ENCODE assay signal across 19 cellular contexts in genomic region chr5:180792287-180792964, GRCh38. TPM values are rescaled to one million over a fixed set of nuclear protein-coding genes. Genes with fewer than 3 reads are reported as not detected.
"Had no signal": no experiment of that assay in that cellular context is flagged by ENCODE, and none has a peak within 500 bp of the region (broad histone marks: within the 10 kb centered on the region; RNA-seq: fewer than 3 reads in every experiment).

No MANE protein-coding gene starts in this region.

- H3K4me3 ChIP-seq: ascending aorta, breast epithelium, gastroesophageal sphincter, left ventricle myocardium inferior, psoas muscle, thyroid gland had no signal

- H3K27me3 ChIP-seq: ascending aorta, breast epithelium, gastroesophageal sphincter, thyroid gland had no signal

- H3K9me3 Mint-ChIP-seq: activated T-helper 17 cell treated with anti-CD3 and anti-CD28 coated beads, Interleukin-2, amount 50 U/mL, for 72 hours; endodermal cell; nephron; T-helper 1 cell treated with Interleukin-12 subunit alpha and Interleukin-12 subunit beta and Interleukin-4 antibody, amounts not matched to agents 30 μg/mL and 1 μg/mL, for 36 hours had no signal

- ATAC-seq: activated CD4-positive, alpha-beta T cell treated with anti-CD3 and anti-CD28 coated beads for 36 hours; activated T-helper 17 cell treated with anti-CD3 and anti-CD28 coated beads, Interleukin-2, amount 50 U/mL, for 72 hours; gastroesophageal sphincter; sciatic nerve had no signal

- H3K27ac Mint-ChIP-seq: activated T-helper 17 cell treated with anti-CD3 and anti-CD28 coated beads, Interleukin-2, amount 50 U/mL, for 72 hours; endodermal cell; nephron; T-helper 1 cell treated with Interleukin-12 subunit alpha and Interleukin-12 subunit beta and Interleukin-4 antibody, amounts not matched to agents 30 μg/mL and 1 μg/mL, for 36 hours had no signal

- H3K36me3 ChIP-seq: breast epithelium had no signal

- H3K4me3 Mint-ChIP-seq: activated CD4-positive, alpha-beta T cell treated with anti-CD3 and anti-CD28 coated beads for 36 hours; activated T-helper 17 cell treated with anti-CD3 and anti-CD28 coated beads, Interleukin-2, amount 50 U/mL, for 72 hours; endodermal cell; nephron; T-helper 1 cell treated with Interleukin-12 subunit alpha and Interleukin-12 subunit beta and Interleukin-4 antibody, amounts not matched to agents 30 μg/mL and 1 μg/mL, for 36 hours had no signal

- H3K9me3 ChIP-seq: ascending aorta, breast epithelium, gastroesophageal sphincter, left ventricle myocardium inferior, psoas muscle, thyroid gland had no signal

- H3K27ac ChIP-seq: ascending aorta, breast epithelium, gastroesophageal sphincter, left ventricle myocardium inferior, psoas muscle, thyroid gland had no signal

- H3K27me3 Mint-ChIP-seq: activated CD4-positive, alpha-beta T cell treated with anti-CD3 and anti-CD28 coated beads for 36 hours; activated T-helper 17 cell treated with anti-CD3 and anti-CD28 coated beads, Interleukin-2, amount 50 U/mL, for 72 hours had no signal

- DNase-seq: activated naive CD4-positive, alpha-beta T cell treated with Interleukin-2 at 50 U/mL for 16 hours; endodermal cell; left ventricle myocardium inferior; mesenchymal stem cell; psoas muscle; thyroid gland had no signal

RNA-seq across cellular contexts. Expression of gene OR2Y1, which starts 52.6 kb away (rescaled TPM):
- total RNA-seq: activated CD4-positive, alpha-beta T cell treated with anti-CD3 and anti-CD28 coated beads for 36 hours; activated T-helper 17 cell treated with anti-CD3 and anti-CD28 coated beads, Interleukin-2, amount 50 U/mL, for 72 hours; ascending aorta; breast epithelium; cerebellum; dermis microvascular lymphatic vessel endothelial cell; endodermal cell; epithelial cell of proximal tubule; gastroesophageal sphincter; left ventricle myocardium inferior; omental fat pad; psoas muscle; sciatic nerve; thyroid gland had no signal
- polyA plus RNA-seq: keratinocyte, psoas muscle had no signal
